Comparison of ENCODE assay signal across 17 cellular contexts in genomic region chr2:156800781-156801366, GRCh38.
DNase-seq lines count a peak whose midpoint lies in the region; ATAC-seq and TF ChIP-seq lines count a peak whose summit lies in the region.
"Had no signal": no experiment of that assay in that cellular context is flagged by ENCODE, and none has a peak within 500 bp of the region (broad histone marks: within the 10 kb centered on the region; RNA-seq: fewer than 3 reads in every experiment).

No MANE protein-coding gene starts in this region.

- H3K27me3 Mint-ChIP-seq in endodermal cell (ENCODE audit: insufficient read depth): no peaks in the 10 kb centered on the region
- peaks cover 9% of the 10 kb centered on the region for H3K27me3 Mint-ChIP-seq in activated naive CD8-positive, alpha-beta T cell treated with anti-CD3 and anti-CD28 coated beads for 36 hours

- 88 to 96% methylated on average over 4 to 8 of the region's 8 CpGs for WGBS in endodermal cell (ENCODE audit: insufficient coverage in 1 of 2, insufficient read length in 1 of 2), 2 experiments

- peaks cover under 1% of the 10 kb centered on the region for H3K36me3 Mint-ChIP-seq in endodermal cell (ENCODE audit: low read depth)
- H3K36me3 Mint-ChIP-seq in activated naive CD8-positive, alpha-beta T cell treated with anti-CD3 and anti-CD28 coated beads for 36 hours: no peaks in the 10 kb centered on the region
- H3K36me3 Mint-ChIP-seq: activated naive CD8-positive, alpha-beta T cell treated with anti-CD3 and anti-CD28 coated beads, Interleukin-2, amount 10 ng/mL, durations not matched to agents 7 days and 5 days; CD4-positive, alpha-beta memory T cell; stimulated activated naive B cell treated with anti-CD40 and anti-IgM and Interleukin-4, amounts not matched to agents 10 μg/mL and 1 μg/mL and 100 μg/mL, for 72 hours had no signal

- peaks cover 8% of the 10 kb centered on the region for H3K4me1 ChIP-seq in endodermal cell (ENCODE audit: control insufficient read depth, insufficient read depth, low read length)
- H3K4me1 ChIP-seq in skeletal muscle satellite cell (ENCODE audit: control insufficient read depth, insufficient read depth, low read length): no peaks in the 10 kb centered on the region

- H3K27ac Mint-ChIP-seq in endodermal cell: peak overlapping the region; percentile 64
- H3K27ac Mint-ChIP-seq in activated naive CD8-positive, alpha-beta T cell treated with anti-CD3 and anti-CD28 coated beads for 36 hours: no peak overlapping the region
- H3K27ac Mint-ChIP-seq: activated naive CD8-positive, alpha-beta T cell treated with anti-CD3 and anti-CD28 coated beads, Interleukin-2, amount 10 ng/mL, durations not matched to agents 7 days and 5 days; CD4-positive, alpha-beta memory T cell; stimulated activated naive B cell treated with anti-CD40 and anti-IgM and Interleukin-4, amounts not matched to agents 10 μg/mL and 1 μg/mL and 100 μg/mL, for 72 hours; T-helper 17 cell had no signal

- peaks cover 34% of the 10 kb centered on the region for H3K4me1 Mint-ChIP-seq in endodermal cell
- H3K4me1 Mint-ChIP-seq in activated naive CD8-positive, alpha-beta T cell treated with anti-CD3 and anti-CD28 coated beads for 36 hours: no peaks in the 10 kb centered on the region
- H3K4me1 Mint-ChIP-seq: activated naive CD8-positive, alpha-beta T cell treated with anti-CD3 and anti-CD28 coated beads, Interleukin-2, amount 10 ng/mL, durations not matched to agents 7 days and 5 days; CD4-positive, alpha-beta memory T cell; stimulated activated naive B cell treated with anti-CD40 and anti-IgM and Interleukin-4, amounts not matched to agents 10 μg/mL and 1 μg/mL and 100 μg/mL, for 72 hours; T-helper 17 cell had no signal

- H3K9me3 Mint-ChIP-seq in endodermal cell: peaks cover 1% of the 10 kb centered on the region
- no peaks in the 10 kb centered on the region for H3K9me3 Mint-ChIP-seq in activated naive CD8-positive, alpha-beta T cell treated with anti-CD3 and anti-CD28 coated beads for 36 hours
- H3K9me3 Mint-ChIP-seq: activated naive CD8-positive, alpha-beta T cell treated with anti-CD3 and anti-CD28 coated beads, Interleukin-2, amount 10 ng/mL, durations not matched to agents 7 days and 5 days; CD4-positive, alpha-beta memory T cell; stimulated activated naive B cell treated with anti-CD40 and anti-IgM and Interleukin-4, amounts not matched to agents 10 μg/mL and 1 μg/mL and 100 μg/mL, for 72 hours had no signal

- H3K36me3 ChIP-seq in endodermal cell (ENCODE audit: control insufficient read depth, insufficient read depth, low read length) (no peaks in the 10 kb centered on the region), skeletal muscle satellite cell (ENCODE audit: insufficient read depth, low read length) (no peaks in the 10 kb centered on the region)
- H3K36me3 ChIP-seq: neutrophil had no signal

- H3K9me3 ChIP-seq in endodermal cell (ENCODE audit: control insufficient read depth, low read length): peaks cover 2% of the 10 kb centered on the region
- H3K9me3 ChIP-seq in skeletal muscle satellite cell (replicated peaks; ENCODE audit: low read length): no peaks in the 10 kb centered on the region
- H3K9me3 ChIP-seq: neutrophil had no signal

- ATAC-seq in GM18858 (IDR thresholded peaks at IDR 0.05; ENCODE audit: unreplicated experiment): no peak
- ATAC-seq: stimulated activated naive B cell treated with anti-CD40 and anti-IgM and Interleukin-4, amounts not matched to agents 10 μg/mL and 1 μg/mL and 100 μg/mL, for 72 hours; T-helper 17 cell had no signal

- H3K4me3 Mint-ChIP-seq in endodermal cell: no peak overlapping the region
- no peak overlapping the region for H3K4me3 Mint-ChIP-seq in activated naive CD8-positive, alpha-beta T cell treated with anti-CD3 and anti-CD28 coated beads for 36 hours
- H3K4me3 Mint-ChIP-seq: activated naive CD8-positive, alpha-beta T cell treated with anti-CD3 and anti-CD28 coated beads, Interleukin-2, amount 10 ng/mL, durations not matched to agents 7 days and 5 days; CD4-positive, alpha-beta memory T cell; stimulated activated naive B cell treated with anti-CD40 and anti-IgM and Interleukin-4, amounts not matched to agents 10 μg/mL and 1 μg/mL and 100 μg/mL, for 72 hours; T-helper 17 cell had no signal

- H3K9ac ChIP-seq in endodermal cell (ENCODE audit: extremely low read depth, low read length, poor library complexity, severe bottlenecking) (no peak overlapping the region), skeletal muscle satellite cell (ENCODE audit: low read depth, low read length) (peak overlapping the region; percentile 8)

- peak overlapping the region; percentile 72 for H3K4me2 ChIP-seq in skeletal muscle satellite cell (ENCODE audit: low read length)

- no peak overlapping the region for H3K4me3 ChIP-seq in endodermal cell (ENCODE audit: low read length)
- peak overlapping the region; percentile 41 for H3K4me3 ChIP-seq in skeletal muscle satellite cell (ENCODE audit: low read length)
- H3K4me3 ChIP-seq: skin epidermis had no signal

- peak overlapping the region; percentile 78 for H3K27ac ChIP-seq in endodermal cell (ENCODE audit: low read depth, low read length)
- H3K27ac ChIP-seq: neutrophil, skin epidermis had no signal

- H3K27me3 ChIP-seq in endodermal cell (ENCODE audit: control insufficient read depth, insufficient read depth, low read length, poor library complexity, severe bottlenecking): no peaks in the 10 kb centered on the region
- H3K27me3 ChIP-seq in skeletal muscle satellite cell (ENCODE audit: control insufficient read depth, insufficient read depth, low read length): no peaks in the 10 kb centered on the region
- H3K27me3 ChIP-seq: neutrophil had no signal

- TF ChIP-seq CTCF in endodermal cell (conservative IDR thresholded peaks at IDR 0.05): no peak

- peak; percentile 34 for DNase-seq in DMS153 treated with DMSO at 0.1 percent for 48 hours (lab: John Stamatoyannopoulos, UW; ENCODE audit: unreplicated experiment)
- no peak for DNase-seq in DMS153 (lab: John Stamatoyannopoulos, UW)
- peak; percentile 61 for DNase-seq in NCI-H774 (lab: John Stamatoyannopoulos, UW)
- DNase-seq in endodermal cell: no peak
- no peak for DNase-seq in activated naive CD8-positive, alpha-beta T cell treated with anti-CD3 and anti-CD28 coated beads for 36 hours
- DNase-seq in NCI-H2107 treated with DMSO at 0.1 percent for 48 hours (lab: John Stamatoyannopoulos, UW; ENCODE audit: unreplicated experiment): no peak
- DNase-seq: 8988T; activated CD4-positive, CD25-positive, alpha-beta regulatory T cell treated with anti-CD3 and anti-CD28 coated beads, Interleukin-2, amount 50 U/mL, for 72 hours; activated naive CD8-positive, alpha-beta T cell treated with anti-CD3 and anti-CD28 coated beads, Interleukin-2, amount 10 ng/mL, durations not matched to agents 7 days and 5 days; CD4-positive, alpha-beta memory T cell; GF-D8; stimulated activated naive B cell treated with anti-CD40 and anti-IgM and Interleukin-4, amounts not matched to agents 10 μg/mL and 1 μg/mL and 100 μg/mL, for 72 hours; T-helper 17 cell had no signal

Comparison
In these comparisons a context has a peak if more than half of its experiments do, and no peak if none do; other contexts are left out.
1. DNase-seq: peak in DMS153 treated with DMSO at 0.1 percent for 48 hours (single experiment) and NCI-H774 (single experiment); none in DMS153 (single experiment), endodermal cell (single experiment), activated naive CD8-positive, alpha-beta T cell treated with anti-CD3 and anti-CD28 coated beads for 36 hours (single experiment) and NCI-H2107 treated with DMSO at 0.1 percent for 48 hours (single experiment).